8 cellular contexts compared by ENCODE assay signal in genomic region chr1:70204578-70204977, GRCh38. TPM values are rescaled to one million over a fixed set of nuclear protein-coding genes. Genes with fewer than 3 reads are reported as not detected.
DNase-seq lines count a peak whose midpoint lies in the region; ATAC-seq, FAIRE-seq and TF ChIP-seq lines count a peak whose summit lies in the region.

No MANE protein-coding gene starts in this region.

- RAD21 ChIA-PET in GM12878 (lab: Charles Lee; ENCODE audit: unreplicated experiment): interaction anchor here (1.3 kb wide), 1 partner anchor 23 kb away, joined by 3 read pairs; no protein-coding TSS in a partner anchor

- ATAC-seq in GM12878 (peak; percentile 8; the same call in 2 of the 3 replicates), memory B cell (ENCODE audit: low read depth) (no peak)

- no peaks in the 10 kb centered on the region; a peak in 1 of 4 replicates for H3K36me3 ChIP-seq in GM12878 (ENCODE audit: control insufficient read depth in 2 of 2, insufficient read depth in 2 of 2, low read length in 1 of 2)

- SMC1A ChIA-PET in GM12878 (lab: Charles Lee; ENCODE audit: uncharacterized antibody, unreplicated experiment): interaction anchor here (1.0 kb wide), 2 partner anchors 14 to 301 kb away, joined by 3 to 4 read pairs; no protein-coding TSS in a partner anchor

- no peak for TF ChIP-seq POLR2A in GM12878 (IDR thresholded peaks at IDR 0.05; ENCODE audit: low read depth, low read length)

- no peaks in the 10 kb centered on the region for H4K20me1 ChIP-seq in GM12878 (ENCODE audit: control insufficient read depth, insufficient read depth)

- peaks cover 4% of the 10 kb centered on the region; the same call in 1 of the 2 replicates for H3K4me1 ChIP-seq in GM12878 (ENCODE audit: control insufficient read depth, insufficient read depth, low read length)

- peak overlapping the region; percentile 83 for H3K4me3 ChIP-seq in GM12878

- TF ChIP-seq EP300 in GM12878 (IDR thresholded peaks at IDR 0.05; ENCODE audit: borderline replicate concordance in 1 of 2, control insufficient read depth in 1 of 2, low read depth in 2 of 2, low read length in 2 of 2): no peak

- TF ChIP-seq RAD21 in GM12878 (IDR thresholded peaks at IDR 0.05; ENCODE audit: insufficient read depth, low read depth, low read length): no peak

- no peaks in the 10 kb centered on the region for H3K27me3 ChIP-seq in GM12878 (replicated peaks in 1 of 2; ENCODE audit: control insufficient read depth in 2 of 2, insufficient read depth in 2 of 2, low read length in 1 of 2)

- H3K4me2 ChIP-seq in GM12878 (ENCODE audit: control insufficient read depth, insufficient read depth): peak overlapping the region; percentile 52

- H3K9me3 ChIP-seq in GM12878 (replicated peaks; ENCODE audit: control insufficient read depth, insufficient read depth, low read length): no peaks in the 10 kb centered on the region

- H3K27me3 Mint-ChIP-seq in memory B cell: no peaks in the 10 kb centered on the region

- BruUV-seq in GM12878 (replicated peaks; lab: Mats Ljungman, UMichigan): no TSS peak

- intact Hi-C loops in GM12878 (cut with micrococcal nuclease; ENCODE audit: unreplicated experiment): loop anchor here (2.0 to 10.0 kb wide), 2 partner anchors 210 to 876 kb away; partner anchors contain the start of genes CTH and ZRANB2

- H3K27ac Mint-ChIP-seq in memory B cell: peak overlapping the region; percentile 95

- peak overlapping the region; percentile 94 for H3K4me3 Mint-ChIP-seq in memory B cell

- no peak overlapping the region; the same call in 1 of the 2 replicates for H2AFZ ChIP-seq in GM12878 (ENCODE audit: control insufficient read depth, low read depth, low read length)

- peak overlapping the region; percentile 83 for H3K9ac ChIP-seq in GM12878 (ENCODE audit: control insufficient read depth, insufficient read depth, low read length)

- H3K9me3 Mint-ChIP-seq in memory B cell: no peaks in the 10 kb centered on the region

- peaks cover 32% of the 10 kb centered on the region for H3K4me1 Mint-ChIP-seq in memory B cell

- DNase-seq in HPDE6-E6E7 (ENCODE audit: extremely low spot score) (peak; percentile 6), GM12878 (ENCODE audit: low read depth, low spot score) (no peak), memory B cell (ENCODE audit: low spot score in 2 of 2) (no peak), NCI-H774 (lab: John Stamatoyannopoulos, UW) (no peak), middle frontal gyrus (ENCODE audit: extremely low spot score, low spot score) (no peak), NCI-H2196 treated with DMSO at 0.1 percent for 48 hours (lab: John Stamatoyannopoulos, UW; ENCODE audit: unreplicated experiment) (no peak), superior temporal gyrus (ENCODE audit: extremely low spot score) (no peak)

- no peak for FAIRE-seq in GM12878 (lab: Jason Lieb, UNC)

- POLR2A ChIA-PET in GM12878 (lab: Charles Lee): interaction anchor here (1.2 to 3.3 kb wide), 2 partner anchors 14 to 16 kb away, joined by 5 to 21 read pairs; partner anchors contain the start of gene SRSF11

- peaks cover 1% of the 10 kb centered on the region for H3K36me3 Mint-ChIP-seq in memory B cell

- peaks cover 91% of the 10 kb centered on the region for H3K79me2 ChIP-seq in GM12878 (ENCODE audit: control insufficient read depth, insufficient read depth, low read length)

- TF ChIP-seq CTCF in 22Rv1 (IDR thresholded peaks at IDR 0.05) (no peak), GM12878 (IDR thresholded peaks at IDR 0.05 in 2 of 3, conservative IDR thresholded peaks at IDR 0.05 in 1 of 3; ENCODE audit: control insufficient read depth in 2 of 3, extremely low read depth in 1 of 3, insufficient read depth in 1 of 3, low read depth in 3 of 3, low read length in 3 of 3) (no peak)

- H3K27ac ChIP-seq in 22Rv1: peak overlapping the region; percentile 85; the same call in 1 of the 2 replicates
- no peak overlapping the region for H3K27ac ChIP-seq in GM12878 (ENCODE audit: control insufficient read depth, insufficient read depth)

- in situ Hi-C loops in GM12878 (cut with MboI): no loop called here

- 4% methylated on average over 3 of the region's 3 CpGs for WGBS in GM12878 (ENCODE audit: insufficient coverage, insufficient replicate concordance, low lambda C conversion rate, missing lambda C conversion rate)

- CTCF ChIA-PET in GM12878 (lab: Yijun Ruan, JAX): interaction anchor here (1.4 kb wide), 1 partner anchor 23 kb away, joined by 3 read pairs; no protein-coding TSS in a partner anchor

TF ChIP-seq in GM12878, 131 proteins besides CTCF, POLR2A, EP300 and RAD21 (continues in another document):
- TF ChIP-seq RBBP5 (conservative IDR thresholded peaks at IDR 0.05): no peak
- no peak for TF ChIP-seq SIN3A (IDR thresholded peaks at IDR 0.05; ENCODE audit: low read depth, low read length)
- no peak for TF ChIP-seq ZSCAN29 (IDR thresholded peaks at IDR 0.05)
- TF ChIP-seq CREM (IDR thresholded peaks at IDR 0.05; ENCODE audit: low read depth): no peak
- TF ChIP-seq ZBED1 (IDR thresholded peaks at IDR 0.05; ENCODE audit: borderline replicate concordance): no peak
- TF ChIP-seq NRF1 (conservative IDR thresholded peaks at IDR 0.05; ENCODE audit: low read depth, low read length): no peak
- no peak for TF ChIP-seq E4F1 (IDR thresholded peaks at IDR 0.05; ENCODE audit: borderline replicate concordance, partially characterized antibody)

RNA-seq across cellular contexts. Expression of gene LRRC40, which starts 0.8 kb away (rescaled TPM):
- 38.1 and 39.8 TPM in 2 replicates for total RNA-seq in GM12878 (2013; cell fraction: nucleolus; rRNA removed)
- 27.5 and 32.5 TPM in 2 replicates for total RNA-seq in GM12878 (2014; rRNA removed)
- total RNA-seq in GM12878 (2014; rRNA removed; fragmentation: Illumina TruSeq; extraction: Trizol): 39.1 and 39.4 TPM in 2 replicates
- 21.4 and 22.0 TPM in 2 replicates for total RNA-seq in GM12878 (2021)
- 5.4 TPM for polyA plus RNA-seq in GM12878 (2011; ENCODE audit: low read depth)
- polyA plus RNA-seq in GM12878 (2011; rRNA removed): 29.4 and 55.8 TPM in 2 replicates
- 7.7 and 9.6 TPM in 2 replicates for polyA plus RNA-seq in GM12878 (2011; cell fraction: cytosol; rRNA removed)
- 11.3 and 16.7 TPM in 2 replicates for polyA plus RNA-seq in GM12878 (2011; cell fraction: nucleus; rRNA removed)
- 9.2 and 12.6 TPM in 2 replicates for polyA plus RNA-seq in GM12878 (2012)
- polyA plus RNA-seq in GM12878 (2014; fragmentation: Illumina TruSeq; extraction: Trizol): 34.2 and 48.0 TPM in 2 replicates
- polyA plus RNA-seq in GM12878 (2014; fragmentation: Nextera tagmentation; extraction: Ambion mirVana): 10 to 100 TPM; 26.1 to 44.3 TPM
- 15.7 and 19.5 TPM in 2 replicates for polyA plus RNA-seq in GM12878 (2014; rRNA removed)
- polyA plus RNA-seq in GM12878 (2016; fragmentation: Nextera tagmentation; extraction: Ambion mirVana): 10 to 100 TPM; 32.4 to 34.5 TPM
- 12.5 and 14.3 TPM in 2 replicates for polyA minus RNA-seq in GM12878 (2011; rRNA and poly(A)+ RNA removed)
- 8.0 and 8.7 TPM in 2 replicates for polyA minus RNA-seq in GM12878 (2011; cell fraction: cytosol; rRNA and poly(A)+ RNA removed)
- 9.9 and 10.9 TPM in 2 replicates for polyA minus RNA-seq in GM12878 (2011; cell fraction: nucleus; rRNA and poly(A)+ RNA removed)

RNA-seq across cellular contexts. Expression of gene SRSF11, which starts 16.6 kb away (rescaled TPM):
- total RNA-seq in GM12878 (2013; cell fraction: nucleolus; rRNA removed): 679 and 699 TPM in 2 replicates
- 143 and 161 TPM in 2 replicates for total RNA-seq in GM12878 (2014; rRNA removed)
- total RNA-seq in GM12878 (2014; rRNA removed; fragmentation: Illumina TruSeq; extraction: Trizol): 206 and 215 TPM in 2 replicates
- total RNA-seq in GM12878 (2021): 139 and 144 TPM in 2 replicates
- polyA plus RNA-seq in GM12878 (2011; ENCODE audit: low read depth): 67.0 TPM
- polyA plus RNA-seq in GM12878 (2011; rRNA removed): 424 and 447 TPM in 2 replicates
- 210 and 228 TPM in 2 replicates for polyA plus RNA-seq in GM12878 (2011; cell fraction: cytosol; rRNA removed)
- 782 and 792 TPM in 2 replicates for polyA plus RNA-seq in GM12878 (2011; cell fraction: nucleus; rRNA removed)
- polyA plus RNA-seq in GM12878 (2012): 144 and 155 TPM in 2 replicates
- polyA plus RNA-seq in GM12878 (2014; fragmentation: Illumina TruSeq; extraction: Trizol): 267 and 397 TPM in 2 replicates
- polyA plus RNA-seq in GM12878 (2014; fragmentation: Nextera tagmentation; extraction: Ambion mirVana): 100 to 1,000 TPM in 1 of 2 experiments, 10 to 100 TPM in 1; 83.0 to 109 TPM
- polyA plus RNA-seq in GM12878 (2014; rRNA removed): 185 and 210 TPM in 2 replicates
- 100 to 1,000 TPM; 207 to 219 TPM for polyA plus RNA-seq in GM12878 (2016; fragmentation: Nextera tagmentation; extraction: Ambion mirVana)
- 241 and 282 TPM in 2 replicates for polyA minus RNA-seq in GM12878 (2011; rRNA and poly(A)+ RNA removed)
- polyA minus RNA-seq in GM12878 (2011; cell fraction: cytosol; rRNA and poly(A)+ RNA removed): 69.1 and 84.6 TPM in 2 replicates
- 291 and 367 TPM in 2 replicates for polyA minus RNA-seq in GM12878 (2011; cell fraction: nucleus; rRNA and poly(A)+ RNA removed)
